In genomic region chr22:24595863-24596262, GRCh38 we compare ENCODE assay signal across 17 cellular contexts. TPM values are rescaled to one million over a fixed set of nuclear protein-coding genes. Genes with fewer than 3 reads are reported as not detected.
A peak's percentile ranks its signal among the peaks of the same experiment; 100 is the strongest.
DNase-seq lines count a peak whose midpoint lies in the region; ATAC-seq and TF ChIP-seq lines count a peak whose summit lies in the region.
"Had no signal": no experiment of that assay in that cellular context is flagged by ENCODE, and none has a peak within 500 bp of the region (broad histone marks: within the 10 kb centered on the region; RNA-seq: fewer than 3 reads in every experiment).

No MANE protein-coding gene starts in this region.

- no peak overlapping the region for H3K23ac ChIP-seq in mesendoderm (ENCODE audit: low read length)

- H2BK15ac ChIP-seq in mesendoderm (replicated peaks; ENCODE audit: low read depth) = no peak overlapping the region

- H4K8ac ChIP-seq in mesendoderm (ENCODE audit: low read depth, low read length) = no peak overlapping the region

- H3K27ac Mint-ChIP-seq in activated naive CD8-positive, alpha-beta T cell treated with anti-CD3 and anti-CD28 coated beads, Interleukin-2, amount 10 ng/mL, durations not matched to agents 7 days and 5 days = no peak overlapping the region
- no peak overlapping the region for H3K27ac Mint-ChIP-seq in activated naive CD8-positive, alpha-beta T cell treated with anti-CD3 and anti-CD28 coated beads, Interleukin-2, amount 50 U/mL, for 24 hours
- H3K27ac Mint-ChIP-seq in nephron = peak overlapping the region; percentile 12 to 93 (median 38)
- H3K27ac Mint-ChIP-seq: CD4-positive, CD25-positive, alpha-beta regulatory T cell; HFFc6 had no signal

- H2BK120ac ChIP-seq in mesendoderm (ENCODE audit: low read depth, low read length) = no peak overlapping the region

- H3K27me3 Mint-ChIP-seq in activated naive CD8-positive, alpha-beta T cell treated with anti-CD3 and anti-CD28 coated beads, Interleukin-2, amount 10 ng/mL, durations not matched to agents 7 days and 5 days = peaks cover 6% of the 10 kb centered on the region
- peaks cover 10% of the 10 kb centered on the region for H3K27me3 Mint-ChIP-seq in activated naive CD8-positive, alpha-beta T cell treated with anti-CD3 and anti-CD28 coated beads, Interleukin-2, amount 50 U/mL, for 24 hours
- no peaks in the 10 kb centered on the region for H3K27me3 Mint-ChIP-seq in nephron (ENCODE audit: low read depth)
- H3K27me3 Mint-ChIP-seq: CD4-positive, CD25-positive, alpha-beta regulatory T cell had no signal

- H3K9ac ChIP-seq in mesendoderm (ENCODE audit: low read length) = no peak overlapping the region

- peak; percentile 15 for DNase-seq in activated naive CD8-positive, alpha-beta T cell treated with anti-CD3 and anti-CD28 coated beads, Interleukin-2, amount 10 ng/mL, durations not matched to agents 7 days and 5 days
- no peak for DNase-seq in activated naive CD8-positive, alpha-beta T cell treated with anti-CD3 and anti-CD28 coated beads, Interleukin-2, amount 50 U/mL, for 24 hours
- DNase-seq in thyroid gland (peak in 1 of 2 donors; percentile 7), retina (no peak), mesendoderm (no peak)
- DNase-seq: 8988T; AML-193; CD4-positive, CD25-positive, alpha-beta regulatory T cell; DMS79; GOT3; HFFc6 had no signal

- POLR2A ChIA-PET in activated naive CD8-positive, alpha-beta T cell treated with anti-CD3 and anti-CD28 coated beads, Interleukin-2, amount 10 ng/mL, durations not matched to agents 7 days and 5 days (lab: Charles Lee) = no interaction called here

- no peak overlapping the region for H3K56ac ChIP-seq in mesendoderm (ENCODE audit: low read length)

- H2BK5ac ChIP-seq in mesendoderm (ENCODE audit: low read length) = no peak overlapping the region

- H2AK5ac ChIP-seq in mesendoderm (ENCODE audit: low read length) = no peak overlapping the region

- intact Hi-C loops in thyroid gland (cut with DNase I) = no loop called here

- no peak for TF ChIP-seq POLR2A in thyroid gland (IDR thresholded peaks at IDR 0.05)

- H3K27ac ChIP-seq in VCaP (peak overlapping the region; percentile 94), thyroid gland (peak overlapping the region; percentile 68 to 90 (median 82)), mesendoderm (ENCODE audit: low read depth, low read length) (no peak overlapping the region)
- H3K27ac ChIP-seq: BLaER1 had no signal

- peaks cover 2% of the 10 kb centered on the region for H3K79me1 ChIP-seq in mesendoderm (ENCODE audit: low read length)

- no peaks in the 10 kb centered on the region for H3K27me3 ChIP-seq in thyroid gland
- no peaks in the 10 kb centered on the region for H3K27me3 ChIP-seq in mesendoderm (ENCODE audit: insufficient read depth, low read length, poor library complexity)

- H3K4me3 ChIP-seq in thyroid gland (replicated peaks in 1 of 3) = no peak overlapping the region
- H3K4me3 ChIP-seq in mesendoderm (ENCODE audit: low read length) = no peak overlapping the region
- H3K4me3 ChIP-seq: BLaER1, GM12878, HAP-1 had no signal

- H3K4me3 Mint-ChIP-seq in activated naive CD8-positive, alpha-beta T cell treated with anti-CD3 and anti-CD28 coated beads, Interleukin-2, amount 10 ng/mL, durations not matched to agents 7 days and 5 days = no peak overlapping the region
- H3K4me3 Mint-ChIP-seq in activated naive CD8-positive, alpha-beta T cell treated with anti-CD3 and anti-CD28 coated beads, Interleukin-2, amount 50 U/mL, for 24 hours = no peak overlapping the region
- H3K4me3 Mint-ChIP-seq in nephron = no peak overlapping the region
- H3K4me3 Mint-ChIP-seq: CD4-positive, CD25-positive, alpha-beta regulatory T cell; HFFc6 had no signal

- H3K9me3 Mint-ChIP-seq in activated naive CD8-positive, alpha-beta T cell treated with anti-CD3 and anti-CD28 coated beads, Interleukin-2, amount 10 ng/mL, durations not matched to agents 7 days and 5 days = no peaks in the 10 kb centered on the region
- no peaks in the 10 kb centered on the region for H3K9me3 Mint-ChIP-seq in activated naive CD8-positive, alpha-beta T cell treated with anti-CD3 and anti-CD28 coated beads, Interleukin-2, amount 50 U/mL, for 24 hours
- H3K9me3 Mint-ChIP-seq in nephron = no peaks in the 10 kb centered on the region
- H3K9me3 Mint-ChIP-seq: CD4-positive, CD25-positive, alpha-beta regulatory T cell; HFFc6 had no signal

- peaks cover 10% of the 10 kb centered on the region for H3K4me1 Mint-ChIP-seq in activated naive CD8-positive, alpha-beta T cell treated with anti-CD3 and anti-CD28 coated beads, Interleukin-2, amount 10 ng/mL, durations not matched to agents 7 days and 5 days
- peaks cover 5% of the 10 kb centered on the region for H3K4me1 Mint-ChIP-seq in activated naive CD8-positive, alpha-beta T cell treated with anti-CD3 and anti-CD28 coated beads, Interleukin-2, amount 50 U/mL, for 24 hours
- H3K4me1 Mint-ChIP-seq in nephron = peaks cover 21% of the 10 kb centered on the region

- H3K36me3 ChIP-seq in thyroid gland = no peaks in the 10 kb centered on the region
- H3K36me3 ChIP-seq in mesendoderm (ENCODE audit: control insufficient read depth, insufficient read depth, low read length) = no peaks in the 10 kb centered on the region
- H3K36me3 ChIP-seq: BLaER1, HAP-1 had no signal

- no peaks in the 10 kb centered on the region for H3K36me3 Mint-ChIP-seq in activated naive CD8-positive, alpha-beta T cell treated with anti-CD3 and anti-CD28 coated beads, Interleukin-2, amount 10 ng/mL, durations not matched to agents 7 days and 5 days
- no peaks in the 10 kb centered on the region for H3K36me3 Mint-ChIP-seq in activated naive CD8-positive, alpha-beta T cell treated with anti-CD3 and anti-CD28 coated beads, Interleukin-2, amount 50 U/mL, for 24 hours (ENCODE audit: low read depth)
- H3K36me3 Mint-ChIP-seq in nephron (ENCODE audit: low read depth) = no peaks in the 10 kb centered on the region

- 93 to 100% methylated on average over 4 of the region's 4 CpGs for WGBS in thyroid gland, 2 donors
- WGBS in mesendoderm (ENCODE audit: extremely low coverage, insufficient coverage, low lambda C conversion rate) = no CpG with 5 or more reads among the region's 4 CpGs

- no peaks in the 10 kb centered on the region for H3K9me3 ChIP-seq in thyroid gland
- H3K9me3 ChIP-seq: BLaER1, HAP-1 had no signal

- no peak overlapping the region for H3K4me2 ChIP-seq in mesendoderm (ENCODE audit: low read length)

- H3K79me2 ChIP-seq in mesendoderm (ENCODE audit: control insufficient read depth, insufficient read depth, low read length) = no peaks in the 10 kb centered on the region

- peaks cover 46 to 63% of the 10 kb centered on the region in 2 donors for H3K4me1 ChIP-seq in thyroid gland
- peaks cover 3% of the 10 kb centered on the region for H3K4me1 ChIP-seq in mesendoderm (ENCODE audit: control insufficient read depth, low read depth, low read length)

- H3K4ac ChIP-seq in mesendoderm (ENCODE audit: low read depth, low read length) = no peak overlapping the region

- no peak for ATAC-seq in activated naive CD8-positive, alpha-beta T cell treated with anti-CD3 and anti-CD28 coated beads, Interleukin-2, amount 10 ng/mL, durations not matched to agents 7 days and 5 days (ENCODE audit: low read depth)
- no peak for ATAC-seq in activated naive CD8-positive, alpha-beta T cell treated with anti-CD3 and anti-CD28 coated beads, Interleukin-2, amount 50 U/mL, for 24 hours
- ATAC-seq in GM18867 (IDR thresholded peaks at IDR 0.05; ENCODE audit: unreplicated experiment) = no peak
- ATAC-seq: GM12878 had no signal

- H3K18ac ChIP-seq in mesendoderm (ENCODE audit: low read length) = no peak overlapping the region

- no peak for TF ChIP-seq CTCF in VCaP (conservative IDR thresholded peaks at IDR 0.05)
- no peak for TF ChIP-seq CTCF in nephron (IDR thresholded peaks at IDR 0.05; ENCODE audit: unreplicated experiment in 3 of 3)
- TF ChIP-seq CTCF in thyroid gland (IDR thresholded peaks at IDR 0.05) = no peak

- no peak overlapping the region for H4K5ac ChIP-seq in mesendoderm (ENCODE audit: low read length)

RNA-seq across cellular contexts. Expression of gene LRRC75B, which starts 3.0 kb away (rescaled TPM):
- total RNA-seq in activated naive CD8-positive, alpha-beta T cell treated with anti-CD3 and anti-CD28 coated beads, Interleukin-2, amount 10 ng/mL, durations not matched to agents 7 days and 5 days = 1 to 10 TPM; 2.2 to 3.2 TPM
- 10 to 100 TPM; 18.6 to 51.2 (median 39.6) TPM for total RNA-seq in thyroid gland
- polyA plus RNA-seq in mesendoderm (2013, experiment 1 of 2) = 4.3 TPM
- 4.5 TPM for polyA plus RNA-seq in mesendoderm (2013, experiment 2 of 2)
- total RNA-seq: CD4-positive, CD25-positive, alpha-beta regulatory T cell had no signal

RNA-seq across cellular contexts. Expression of gene GGT1, which starts 7.1 kb away (rescaled TPM):
- total RNA-seq in activated naive CD8-positive, alpha-beta T cell treated with anti-CD3 and anti-CD28 coated beads, Interleukin-2, amount 10 ng/mL, durations not matched to agents 7 days and 5 days = 10 to 100 TPM; 25.4 to 25.7 TPM
- total RNA-seq in thyroid gland = 10 to 100 TPM; 15.5 to 20.7 (median 18.2) TPM
- 9.2 TPM for polyA plus RNA-seq in mesendoderm (2013, experiment 1 of 2)
- polyA plus RNA-seq in mesendoderm (2013, experiment 2 of 2) = 8.9 TPM

RNA-seq across cellular contexts. Expression of gene SNRPD3, which starts 40.1 kb away (rescaled TPM):
- total RNA-seq in activated naive CD8-positive, alpha-beta T cell treated with anti-CD3 and anti-CD28 coated beads, Interleukin-2, amount 10 ng/mL, durations not matched to agents 7 days and 5 days = 100 to 1,000 TPM; 108 to 110 TPM
- 100 to 1,000 TPM in 3 of 4 donors, 10 to 100 TPM in 1; 96.9 to 216 (median 145) TPM for total RNA-seq in thyroid gland
- 174 TPM for polyA plus RNA-seq in mesendoderm (2013, experiment 1 of 2)
- polyA plus RNA-seq in mesendoderm (2013, experiment 2 of 2) = 173 TPM

RNA-seq across cellular contexts. Expression of gene GUCD1, which starts 40.9 kb away (rescaled TPM):
- total RNA-seq in activated naive CD8-positive, alpha-beta T cell treated with anti-CD3 and anti-CD28 coated beads, Interleukin-2, amount 10 ng/mL, durations not matched to agents 7 days and 5 days = 100 to 1,000 TPM; 103 to 104 TPM
- total RNA-seq in thyroid gland = 10 to 100 TPM; 51.6 to 89.7 (median 74.2) TPM
- polyA plus RNA-seq in mesendoderm (2013, experiment 1 of 2) = 55.2 TPM
- 52.5 TPM for polyA plus RNA-seq in mesendoderm (2013, experiment 2 of 2)

Comparison
In these comparisons a context has a peak if more than half of its experiments do, and no peak if none do; other contexts are left out.
1. H3K27ac Mint-ChIP-seq: peak in nephron (3 of 3); none in activated naive CD8-positive, alpha-beta T cell treated with anti-CD3 and anti-CD28 coated beads, Interleukin-2, amount 10 ng/mL, durations not matched to agents 7 days and 5 days (single experiment) and activated naive CD8-positive, alpha-beta T cell treated with anti-CD3 and anti-CD28 coated beads, Interleukin-2, amount 50 U/mL, for 24 hours (single experiment).
2. RNA of gene LRRC75B, which starts 3.0 kb away (total RNA-seq): 18.6 to 51.2 TPM in thyroid gland; 2.2 to 3.2 TPM in activated naive CD8-positive, alpha-beta T cell treated with anti-CD3 and anti-CD28 coated beads, Interleukin-2, amount 10 ng/mL, durations not matched to agents 7 days and 5 days; every median in the first group is over 4 times any median in the second.